8 cellular contexts compared by ENCODE assay signal in genomic region chr17:61389670-61390478, GRCh38. TPM values are rescaled to one million over a fixed set of nuclear protein-coding genes. Genes with fewer than 3 reads are reported as not detected.
DNase-seq lines count a peak whose midpoint lies in the region; ATAC-seq, FAIRE-seq and TF ChIP-seq lines count a peak whose summit lies in the region.

No MANE protein-coding gene starts in this region.

- H3K9me3 ChIP-seq in fibroblast of lung (ENCODE audit: control insufficient read depth, insufficient read depth, low read depth, low read length), result no peaks in the 10 kb centered on the region
- no peaks in the 10 kb centered on the region for H3K9me3 ChIP-seq in neutrophil

- H3K9me3 Mint-ChIP-seq in activated CD4-positive, alpha-beta T cell treated with anti-CD3 and anti-CD28 coated beads, Interleukin-2, amount 10 ng/mL, durations not matched to agents 24 days and 14 days, result no peaks in the 10 kb centered on the region

- ATAC-seq in GM21367 (IDR thresholded peaks at IDR 0.05; ENCODE audit: unreplicated experiment), result no peak

- no peak overlapping the region for H3K27ac Mint-ChIP-seq in activated CD4-positive, alpha-beta T cell treated with anti-CD3 and anti-CD28 coated beads, Interleukin-2, amount 10 ng/mL, durations not matched to agents 24 days and 14 days

- H3K36me3 Mint-ChIP-seq in activated CD4-positive, alpha-beta T cell treated with anti-CD3 and anti-CD28 coated beads, Interleukin-2, amount 10 ng/mL, durations not matched to agents 24 days and 14 days (ENCODE audit: low read depth), result no peaks in the 10 kb centered on the region

- H3K27ac ChIP-seq in C4-2B (no peak overlapping the region), fibroblast of lung (ENCODE audit: insufficient read depth, low read length) (peak overlapping the region; percentile 44), neutrophil (no peak overlapping the region)

- H3K4me1 Mint-ChIP-seq in activated CD4-positive, alpha-beta T cell treated with anti-CD3 and anti-CD28 coated beads, Interleukin-2, amount 10 ng/mL, durations not matched to agents 24 days and 14 days, result no peaks in the 10 kb centered on the region

- peak overlapping the region; percentile 22 for H3K9ac ChIP-seq in fibroblast of lung (ENCODE audit: insufficient read depth, low read length)

- H3K79me2 ChIP-seq in fibroblast of lung (ENCODE audit: control insufficient read depth, insufficient read depth, low read length), result peaks cover 31% of the 10 kb centered on the region

- H3K4me3 Mint-ChIP-seq in activated CD4-positive, alpha-beta T cell treated with anti-CD3 and anti-CD28 coated beads, Interleukin-2, amount 10 ng/mL, durations not matched to agents 24 days and 14 days, result no peak overlapping the region

- peaks cover 12% of the 10 kb centered on the region for H3K27me3 Mint-ChIP-seq in activated CD4-positive, alpha-beta T cell treated with anti-CD3 and anti-CD28 coated beads, Interleukin-2, amount 10 ng/mL, durations not matched to agents 24 days and 14 days

- H3K36me3 ChIP-seq in fibroblast of lung (ENCODE audit: control insufficient read depth, insufficient read depth, low read length) (peaks cover 2% of the 10 kb centered on the region), neutrophil (peaks cover 4% of the 10 kb centered on the region)

- no peaks in the 10 kb centered on the region for H3K27me3 ChIP-seq in fibroblast of lung (ENCODE audit: control insufficient read depth, insufficient read depth, low read length)
- peaks cover 59% of the 10 kb centered on the region for H3K27me3 ChIP-seq in neutrophil

- no peak overlapping the region for H3K4me2 ChIP-seq in fibroblast of lung (ENCODE audit: extremely low read depth, insufficient read depth, low read length)

- intact Hi-C loops in activated CD4-positive, alpha-beta T cell treated with anti-CD3 and anti-CD28 coated beads, Interleukin-2, amount 10 ng/mL, durations not matched to agents 24 days and 14 days (cut with micrococcal nuclease), result loop anchor here (1.0 to 5.0 kb wide), 2 partner anchors 418 to 670 kb away; no protein-coding TSS in a partner anchor

- FAIRE-seq in HTR-8/SVneo (lab: Jason Lieb, UNC), result peak; percentile 54

- H4K20me1 ChIP-seq in fibroblast of lung (ENCODE audit: control insufficient read depth, extremely low read depth, insufficient read depth, low read length), result no peaks in the 10 kb centered on the region

- H3K4me3 ChIP-seq in fibroblast of lung (replicated peaks in 1 of 4; ENCODE audit: control extremely low read depth in 1 of 4, insufficient read depth in 1 of 4, low read depth in 3 of 4, low read length in 4 of 4) (no peak overlapping the region), neutrophil (ENCODE audit: low read depth in 1 of 2, low read length in 1 of 2) (no peak overlapping the region)

- H3K4me1 ChIP-seq in fibroblast of lung (ENCODE audit: control insufficient read depth, extremely low read depth, insufficient read depth, low read length) (peaks cover 23% of the 10 kb centered on the region), neutrophil (ENCODE audit: control insufficient read depth in 1 of 2, insufficient read depth in 1 of 2, low read depth in 1 of 2, low read length in 1 of 2) (no peaks in the 10 kb centered on the region)

- DNase-seq in HTR-8/SVneo (ENCODE audit: insufficient read length, low spot score), result no peak
- DNase-seq in activated CD4-positive, alpha-beta T cell treated with anti-CD3 and anti-CD28 coated beads, Interleukin-2, amount 10 ng/mL, durations not matched to agents 24 days and 14 days, result peak; percentile 84
- peak in 1 of 2 donors; percentile 68 for DNase-seq in fibroblast of lung (ENCODE audit: low read depth in 2 of 2)
- no peak for DNase-seq in SHP77 (lab: John Stamatoyannopoulos, UW)
- no peak for DNase-seq in NOMO-1 treated with DMSO at 0.1 percent for 48 hours (lab: John Stamatoyannopoulos, UW; ENCODE audit: unreplicated experiment)

- peak overlapping the region; percentile 37 for H2AFZ ChIP-seq in fibroblast of lung (ENCODE audit: low read length)

- TF ChIP-seq CTCF in C4-2B (conservative IDR thresholded peaks at IDR 0.05) (peak; percentile 98), fibroblast of lung (conservative IDR thresholded peaks at IDR 0.05 in 1 of 2, IDR thresholded peaks at IDR 0.05 in 1 of 2; ENCODE audit: low read depth in 1 of 2, low read length in 2 of 2) (peak; percentile 86 to 97), neutrophil (IDR thresholded peaks at IDR 0.05) (peak; percentile 29)

RNA-seq across cellular contexts. Expression of gene TBX2, which starts 9.8 kb away (rescaled TPM):
- not detected in 2 replicates for total RNA-seq in activated CD4-positive, alpha-beta T cell treated with anti-CD3 and anti-CD28 coated beads, Interleukin-2, amount 10 ng/mL, durations not matched to agents 24 days and 14 days
- total RNA-seq in fibroblast of lung, result 98.1 and 148 TPM in 2 replicates
- polyA plus RNA-seq in fibroblast of lung, result 40.5 and 64.9 TPM in 2 replicates
- polyA plus RNA-seq in fibroblast of lung (2012), result 86.7 and 151 TPM in 2 replicates
- 102 and 172 TPM in 2 replicates for polyA minus RNA-seq in fibroblast of lung (ENCODE audit: low replicate concordance)

Comparison
In these comparisons a context has a peak if more than half of its experiments do, and no peak if none do; other contexts are left out.
1. CTCF ChIP-seq: peak in every context shown above with its lines; median percentile 98 in C4-2B; 92 in fibroblast of lung; 29 in neutrophil.
2. RNA of gene TBX2, which starts 9.8 kb away (total RNA-seq): 98.1 to 148 TPM in fibroblast of lung; not detected in activated CD4-positive, alpha-beta T cell treated with anti-CD3 and anti-CD28 coated beads, Interleukin-2, amount 10 ng/mL, durations not matched to agents 24 days and 14 days; every median in the first group is over 10 times any median in the second.